Comparison of ENCODE assay signal across 8 cellular contexts in genomic region chr17:81927145-81927652, GRCh38. TPM values are rescaled to one million over a fixed set of nuclear protein-coding genes. Genes with fewer than 3 reads are reported as not detected.
A peak's percentile ranks its signal among the peaks of the same experiment; 100 is the strongest.
DNase-seq lines count a peak whose midpoint lies in the region; ATAC-seq and TF ChIP-seq lines count a peak whose summit lies in the region.

No MANE protein-coding gene starts in this region.

- peaks cover 10 to 31% of the 10 kb centered on the region in 2 donors for H3K4me1 ChIP-seq in naive thymus-derived CD4-positive, alpha-beta T cell (ENCODE audit: control insufficient read depth in 2 of 2, insufficient read depth in 2 of 2, low read length in 2 of 2)

- intact Hi-C loops in naive thymus-derived CD4-positive, alpha-beta T cell (cut with micrococcal nuclease), result loop anchor here (1.0 to 5.0 kb wide), 8 partner anchors 9 to 1665 kb away; partner anchors contain the start of genes ARHGDIA (in 2 of the 2), PCYT2 (in 2 of the 2), PYCR1 (in 2 of the 2) and ALYREF (in 1 of the 2)

- POLR2A ChIA-PET in naive thymus-derived CD4-positive, alpha-beta T cell (lab: Charles Lee), result interaction anchor here (0.5 to 3.3 kb wide), 9 partner anchors 10 to 97 kb away, joined by 3 to 23 read pairs (median 5); partner anchors contain the start of genes CENPX and LRRC45

- no peaks in the 10 kb centered on the region for H3K36me3 Mint-ChIP-seq in naive thymus-derived CD4-positive, alpha-beta T cell

- H3K27me3 Mint-ChIP-seq in naive thymus-derived CD4-positive, alpha-beta T cell, result peaks cover 0 to 18% (median 0%) of the 10 kb centered on the region in 5 donors

- no peak for TF ChIP-seq POLR2A in erythroblast (IDR thresholded peaks at IDR 0.05; ENCODE audit: low read length)

- CTCF ChIA-PET in naive thymus-derived CD4-positive, alpha-beta T cell (lab: Charles Lee), result no interaction called here

- DNase-seq in AG09309 (ENCODE audit: low read depth), result no peak
- DNase-seq in naive thymus-derived CD4-positive, alpha-beta T cell, result peak in 1 of 9 donors; percentile 55
- no peak for DNase-seq in HuH-7.5 (ENCODE audit: low spot score)
- no peak for DNase-seq in anterior cingulate cortex (lab: John Stamatoyannopoulos, UW)
- no peak for DNase-seq in erythroblast (lab: John Stamatoyannopoulos, UW)

- H3K9me3 Mint-ChIP-seq in naive thymus-derived CD4-positive, alpha-beta T cell, result no peaks in the 10 kb centered on the region

- no peak for TF ChIP-seq CTCF in AG09309 (IDR thresholded peaks at IDR 0.05; ENCODE audit: control insufficient read depth, insufficient read depth, low read depth, low read length, missing control alignments)

- H3K27ac ChIP-seq in KOPT-K1 (ENCODE audit: low read depth, low read length, poor library complexity, severe bottlenecking), result peak overlapping the region; percentile 55
- H3K27ac ChIP-seq in cingulate gyrus (ENCODE audit: low read depth, low read length), result peak overlapping the region; percentile 55
- H3K27ac ChIP-seq in naive thymus-derived CD4-positive, alpha-beta T cell (ENCODE audit: low read depth, low read length), result peak overlapping the region; percentile 71

- peak overlapping the region; percentile 78 for H3K4me3 ChIP-seq in AG09309 (ENCODE audit: control insufficient read depth, low read depth, low read length)
- peak overlapping the region; percentile 58 for H3K4me3 ChIP-seq in naive thymus-derived CD4-positive, alpha-beta T cell (ENCODE audit: low read length)

- no peaks in the 10 kb centered on the region for H3K9me3 ChIP-seq in KOPT-K1 (ENCODE audit: insufficient read depth, low read length, poor library complexity, severe bottlenecking)
- no peaks in the 10 kb centered on the region for H3K9me3 ChIP-seq in naive thymus-derived CD4-positive, alpha-beta T cell (ENCODE audit: control insufficient read depth in 2 of 3, low read length in 3 of 3)

- H3K27me3 ChIP-seq in naive thymus-derived CD4-positive, alpha-beta T cell (ENCODE audit: control insufficient read depth in 2 of 2, insufficient read depth in 2 of 2, low read length in 2 of 2), result peaks cover 0 to 13% of the 10 kb centered on the region in 2 donors

- H3K27ac Mint-ChIP-seq in naive thymus-derived CD4-positive, alpha-beta T cell, result peak overlapping the region in 1 of 9 donors; percentile 86

- peak overlapping the region in 9 of 10 donors; percentile 58 to 86 (median 76) for H3K4me3 Mint-ChIP-seq in naive thymus-derived CD4-positive, alpha-beta T cell

- H3K36me3 ChIP-seq in KOPT-K1 (ENCODE audit: insufficient read depth, low read length), result peaks cover 9% of the 10 kb centered on the region; the same call in 1 of the 2 replicates
- H3K36me3 ChIP-seq in naive thymus-derived CD4-positive, alpha-beta T cell (ENCODE audit: control insufficient read depth in 2 of 3, insufficient read depth in 3 of 3, low read length in 3 of 3), result peaks cover 0 to 1% (median 0%) of the 10 kb centered on the region in 3 experiments

- ATAC-seq in GM19351 (IDR thresholded peaks at IDR 0.05; ENCODE audit: unreplicated experiment), result peak; percentile 19
- ATAC-seq in naive thymus-derived CD4-positive, alpha-beta T cell, result peak; percentile 39

- H3K4me1 Mint-ChIP-seq in naive thymus-derived CD4-positive, alpha-beta T cell, result peaks cover 9 to 31% (median 21%) of the 10 kb centered on the region in 7 donors

RNA-seq across cellular contexts. Expression of gene MAFG, which starts 0.3 kb away (rescaled TPM):
- 10 to 100 TPM; 12.9 to 28.1 (median 18.1) TPM for total RNA-seq in naive thymus-derived CD4-positive, alpha-beta T cell
- 1 to 10 TPM; 2.4 to 2.6 TPM for polyA plus RNA-seq in naive thymus-derived CD4-positive, alpha-beta T cell

RNA-seq across cellular contexts. Expression of gene SIRT7, which starts 9.2 kb away (rescaled TPM):
- 10 to 100 TPM; 56.0 to 81.4 (median 69.7) TPM for total RNA-seq in naive thymus-derived CD4-positive, alpha-beta T cell
- 10 to 100 TPM; 21.6 to 38.7 TPM for polyA plus RNA-seq in naive thymus-derived CD4-positive, alpha-beta T cell

RNA-seq across cellular contexts. Expression of gene PYCR1, which starts 9.9 kb away (rescaled TPM):
- total RNA-seq in naive thymus-derived CD4-positive, alpha-beta T cell, result 10 to 100 TPM in 1 of 5 experiments, 1 to 10 TPM in 4; 1.8 to 31.1 (median 2.3) TPM
- 1 to 10 TPM; 4.2 to 4.5 TPM for polyA plus RNA-seq in naive thymus-derived CD4-positive, alpha-beta T cell

RNA-seq across cellular contexts. Expression of gene PCYT2, which starts 16.0 kb away (rescaled TPM):
- 10 to 100 TPM; 17.5 to 43.6 (median 35.2) TPM for total RNA-seq in naive thymus-derived CD4-positive, alpha-beta T cell
- polyA plus RNA-seq in naive thymus-derived CD4-positive, alpha-beta T cell, result 10 to 100 TPM; 22.4 to 27.0 TPM

RNA-seq across cellular contexts. Expression of gene MYADML2, which starts 19.8 kb away (rescaled TPM):
- not detected for total RNA-seq in naive thymus-derived CD4-positive, alpha-beta T cell
- polyA plus RNA-seq in naive thymus-derived CD4-positive, alpha-beta T cell, result not detected
